Comparison of ENCODE assay signal across 15 cellular contexts in genomic region chr1:64525116-64525686, GRCh38.
"Had no signal": no experiment of that assay in that cellular context is flagged by ENCODE, and none has a peak within 500 bp of the region (broad histone marks: within the 10 kb centered on the region; RNA-seq: fewer than 3 reads in every experiment).

No MANE protein-coding gene starts in this region.

- H3K4me3 ChIP-seq: adrenal gland, pancreas, tibial artery had no signal

- H3K27ac Mint-ChIP-seq: activated B cell treated with CpG ODN at 0.5 μM for 24 hours; activated CD4-positive, alpha-beta T cell treated with anti-CD3 and anti-CD28 coated beads, Interleukin-2, amount 10 ng/mL, durations not matched to agents 24 days and 14 days; activated naive CD4-positive, alpha-beta T cell treated with anti-CD3 and anti-CD28 coated beads for 36 hours; activated T-helper 17 cell treated with anti-CD3 and anti-CD28 coated beads, Interleukin-2, amount 50 U/mL, for 72 hours; T-helper 17 cell had no signal

- DNase-seq: activated B cell treated with CpG ODN at 0.5 μM for 24 hours; activated CD4-positive, alpha-beta T cell treated with anti-CD3 and anti-CD28 coated beads, Interleukin-2, amount 10 ng/mL, durations not matched to agents 24 days and 14 days; activated naive CD4-positive, alpha-beta T cell treated with anti-CD3 and anti-CD28 coated beads for 36 hours; activated T-cell treated with anti-CD3 and anti-CD28 coated beads for 4 hours; adrenal gland; dermis blood vessel endothelial cell; left colon; mesendoderm; pancreas; small intestine; T-helper 17 cell; tibial artery had no signal

- H3K9me3 ChIP-seq: adrenal gland, pancreas, tibial artery had no signal

- H3K27ac ChIP-seq: pancreas had no signal

- H3K36me3 ChIP-seq: adrenal gland, pancreas, tibial artery had no signal

- H3K4me3 Mint-ChIP-seq: activated B cell treated with CpG ODN at 0.5 μM for 24 hours; activated CD4-positive, alpha-beta T cell treated with anti-CD3 and anti-CD28 coated beads, Interleukin-2, amount 10 ng/mL, durations not matched to agents 24 days and 14 days; activated naive CD4-positive, alpha-beta T cell treated with anti-CD3 and anti-CD28 coated beads for 36 hours; activated T-helper 17 cell treated with anti-CD3 and anti-CD28 coated beads, Interleukin-2, amount 50 U/mL, for 72 hours; central memory CD8-positive, alpha-beta T cell; neural crest cell; T-helper 17 cell had no signal

- H3K4me1 Mint-ChIP-seq: activated B cell treated with CpG ODN at 0.5 μM for 24 hours; activated CD4-positive, alpha-beta T cell treated with anti-CD3 and anti-CD28 coated beads, Interleukin-2, amount 10 ng/mL, durations not matched to agents 24 days and 14 days; activated T-helper 17 cell treated with anti-CD3 and anti-CD28 coated beads, Interleukin-2, amount 50 U/mL, for 72 hours; central memory CD8-positive, alpha-beta T cell; T-helper 17 cell had no signal

- H3K9me3 Mint-ChIP-seq: activated B cell treated with CpG ODN at 0.5 μM for 24 hours; activated CD4-positive, alpha-beta T cell treated with anti-CD3 and anti-CD28 coated beads, Interleukin-2, amount 10 ng/mL, durations not matched to agents 24 days and 14 days; activated naive CD4-positive, alpha-beta T cell treated with anti-CD3 and anti-CD28 coated beads for 36 hours; activated T-helper 17 cell treated with anti-CD3 and anti-CD28 coated beads, Interleukin-2, amount 50 U/mL, for 72 hours; central memory CD8-positive, alpha-beta T cell; neural crest cell had no signal

- ATAC-seq: activated T-helper 17 cell treated with anti-CD3 and anti-CD28 coated beads, Interleukin-2, amount 50 U/mL, for 72 hours; left colon; pancreas; T-helper 17 cell had no signal

- H3K27me3 ChIP-seq: adrenal gland, pancreas, tibial artery had no signal
